ENCODE assay signal across 9 cellular contexts in the genomic region with DNA sequence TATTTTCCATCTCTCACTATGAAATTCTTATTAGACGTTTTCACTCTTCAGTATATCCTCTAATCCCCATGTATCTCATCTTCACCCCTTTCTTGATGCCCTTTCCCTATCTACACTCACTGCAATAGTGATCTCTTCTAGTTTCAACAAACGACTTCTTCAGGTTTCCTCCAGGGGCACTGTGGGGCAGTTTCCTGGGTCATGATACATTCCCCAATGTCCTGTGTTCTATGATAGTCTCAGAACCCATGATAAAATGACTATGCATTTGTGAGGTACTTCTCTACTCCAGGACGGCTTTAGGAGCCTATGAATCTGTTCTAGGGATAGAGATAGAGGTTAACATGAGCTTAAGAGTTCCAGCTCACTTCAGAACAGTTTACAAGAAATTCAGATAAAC.
A peak's percentile ranks its signal among the peaks of the same experiment; 100 is the strongest.
DNase-seq lines count a peak whose midpoint lies in the region; ATAC-seq and TF ChIP-seq lines count a peak whose summit lies in the region.
"Had no signal": no experiment of that assay in that cellular context is flagged by ENCODE, and none has a peak within 500 bp of the region (broad histone marks: within the 10 kb centered on the region; RNA-seq: fewer than 3 reads in every experiment).

No MANE protein-coding gene starts in this region.

- no peak overlapping the region for H3K4me2 ChIP-seq in GM23338

- peak; percentile 30 for TF ChIP-seq CTCF in CD8-positive, alpha-beta T cell (IDR thresholded peaks at IDR 0.05)
- peak; percentile 66 to 70 for TF ChIP-seq CTCF in GM23338 (conservative IDR thresholded peaks at IDR 0.05; ENCODE audit: low read depth in 2 of 2)
- TF ChIP-seq CTCF in fibroblast of the aortic adventitia (IDR thresholded peaks at IDR 0.05; ENCODE audit: insufficient read depth, low read length), result peak; percentile 49
- peak in 1 of 6 experiments; percentile 47 for TF ChIP-seq CTCF in esophagus squamous epithelium (IDR thresholded peaks at IDR 0.05)

- H3K4me3 ChIP-seq in CD8-positive, alpha-beta T cell (ENCODE audit: low read depth, low read length), result no peak overlapping the region
- H3K4me3 ChIP-seq in GM23338 (no peak overlapping the region), fibroblast of the aortic adventitia (ENCODE audit: low read depth, low read length) (no peak overlapping the region), esophagus squamous epithelium (no peak overlapping the region)

- H4K20me1 ChIP-seq in GM23338 (replicated peaks; ENCODE audit: insufficient read depth), result no peaks in the 10 kb centered on the region; the same call in 1 of the 2 replicates

- no peaks in the 10 kb centered on the region for H3K4me1 Mint-ChIP-seq in CD8-positive, alpha-beta T cell (ENCODE audit: low read depth)
- H3K4me1 Mint-ChIP-seq in GM23338, result peaks cover 3% of the 10 kb centered on the region; the same call in 2 of the 3 replicates

- no peak for TF ChIP-seq POLR2A in esophagus squamous epithelium (IDR thresholded peaks at IDR 0.05)

- H3K4me1 ChIP-seq in CD8-positive, alpha-beta T cell (ENCODE audit: insufficient read depth, low read length), result no peaks in the 10 kb centered on the region
- H3K4me1 ChIP-seq in GM23338 (ENCODE audit: insufficient read depth) (no peaks in the 10 kb centered on the region), esophagus squamous epithelium (peaks cover 0 to 12% (median 2%) of the 10 kb centered on the region in 3 donors)

- no peaks in the 10 kb centered on the region for H3K9me3 Mint-ChIP-seq in CD8-positive, alpha-beta T cell
- H3K9me3 Mint-ChIP-seq in GM23338, result no peaks in the 10 kb centered on the region

- no peaks in the 10 kb centered on the region for H3K27me3 ChIP-seq in CD8-positive, alpha-beta T cell (ENCODE audit: insufficient read depth, low read length)
- no peaks in the 10 kb centered on the region for H3K27me3 ChIP-seq in GM23338 (ENCODE audit: insufficient read depth)
- no peaks in the 10 kb centered on the region for H3K27me3 ChIP-seq in esophagus squamous epithelium

- POLR2A ChIA-PET in CD8-positive, alpha-beta T cell (lab: Charles Lee), result no interaction called here

- no peaks in the 10 kb centered on the region for H3K36me3 Mint-ChIP-seq in CD8-positive, alpha-beta T cell
- no peaks in the 10 kb centered on the region for H3K36me3 Mint-ChIP-seq in GM23338 (ENCODE audit: low read depth)

- H3K4me3 Mint-ChIP-seq in CD8-positive, alpha-beta T cell, result no peak overlapping the region
- H3K4me3 Mint-ChIP-seq in GM23338, result no peak overlapping the region

- no peak overlapping the region for H3K27ac Mint-ChIP-seq in CD8-positive, alpha-beta T cell
- H3K27ac Mint-ChIP-seq in GM23338, result no peak overlapping the region

- H3F3A ChIP-seq in GM23338 (replicated peaks; ENCODE audit: low read depth), result no peaks in the 10 kb centered on the region

- no peak overlapping the region for H2AFZ ChIP-seq in GM23338

- no peak for ATAC-seq in CD8-positive, alpha-beta T cell
- ATAC-seq in GM23338 (peak; percentile 97), HG03442 (IDR thresholded peaks at IDR 0.05; ENCODE audit: unreplicated experiment) (no peak)

- intact Hi-C loops in CD8-positive, alpha-beta T cell (cut with DNase I, micrococcal nuclease), result no loop called here
- intact Hi-C loops in esophagus squamous epithelium (cut with DNase I), result no loop called here

- no peak overlapping the region for H3K27ac ChIP-seq in CD8-positive, alpha-beta T cell (ENCODE audit: low read depth, low read length)
- H3K27ac ChIP-seq in GM23338 (ENCODE audit: low read depth) (no peak overlapping the region), esophagus squamous epithelium (no peak overlapping the region)
- H3K27ac ChIP-seq: epithelial cell of prostate had no signal

- CTCF ChIA-PET in CD8-positive, alpha-beta T cell (lab: Charles Lee), result interaction anchor here (1.0 kb wide), 1 partner anchor 11 kb away, joined by 3 read pairs; no protein-coding TSS in a partner anchor

- no peaks in the 10 kb centered on the region for H3K9me2 ChIP-seq in GM23338 (ENCODE audit: insufficient read depth)

- no peaks in the 10 kb centered on the region for H3K27me3 Mint-ChIP-seq in CD8-positive, alpha-beta T cell (ENCODE audit: low read depth)
- peaks cover 6% of the 10 kb centered on the region for H3K27me3 Mint-ChIP-seq in GM23338 (ENCODE audit: insufficient read depth, low read depth, poor library complexity)

- H3K9me3 ChIP-seq in CD8-positive, alpha-beta T cell (ENCODE audit: low read length), result no peaks in the 10 kb centered on the region
- no peaks in the 10 kb centered on the region for H3K9me3 ChIP-seq in esophagus squamous epithelium

- 66 to 69% methylated on average over 3 of the region's 3 CpGs for WGBS in esophagus squamous epithelium, 2 donors

- H3K36me3 ChIP-seq in CD8-positive, alpha-beta T cell (ENCODE audit: insufficient read depth, low read length), result no peaks in the 10 kb centered on the region
- no peaks in the 10 kb centered on the region for H3K36me3 ChIP-seq in GM23338 (ENCODE audit: insufficient read depth)
- H3K36me3 ChIP-seq in esophagus squamous epithelium, result no peaks in the 10 kb centered on the region

- H3K79me2 ChIP-seq in GM23338 (replicated peaks; ENCODE audit: insufficient read depth), result no peaks in the 10 kb centered on the region

- no peak for DNase-seq in CD8-positive, alpha-beta T cell
- DNase-seq in GM23338 (ENCODE audit: low spot score) (peak; percentile 73), OCI-M2 (lab: John Stamatoyannopoulos, UW; ENCODE audit: unreplicated experiment) (peak; percentile 18), fibroblast of the aortic adventitia (ENCODE audit: low read depth) (peak; percentile 28), esophagus squamous epithelium (lab: John Stamatoyannopoulos, UW) (no peak), superior temporal gyrus (ENCODE audit: extremely low spot score) (no peak), NCI-H187 treated with DMSO at 0.1 percent for 48 hours (lab: John Stamatoyannopoulos, UW) (no peak)

TF ChIP-seq in GM23338, 12 proteins besides CTCF, POLR2A, EP300 and RAD21:
- TF ChIP-seq POLR2AphosphoS5 (IDR thresholded peaks at IDR 0.05; ENCODE audit: low read depth), result no peak
- no peak for TF ChIP-seq ZNF114 (CRISPR knock-in tag; IDR thresholded peaks at IDR 0.05)
- TF ChIP-seq STAT1 (IDR thresholded peaks at IDR 0.05; ENCODE audit: unreplicated experiment), result no peak
- no peak for TF ChIP-seq NANOG (IDR thresholded peaks at IDR 0.05; ENCODE audit: borderline replicate concordance)
- TF ChIP-seq, protein P1, sequence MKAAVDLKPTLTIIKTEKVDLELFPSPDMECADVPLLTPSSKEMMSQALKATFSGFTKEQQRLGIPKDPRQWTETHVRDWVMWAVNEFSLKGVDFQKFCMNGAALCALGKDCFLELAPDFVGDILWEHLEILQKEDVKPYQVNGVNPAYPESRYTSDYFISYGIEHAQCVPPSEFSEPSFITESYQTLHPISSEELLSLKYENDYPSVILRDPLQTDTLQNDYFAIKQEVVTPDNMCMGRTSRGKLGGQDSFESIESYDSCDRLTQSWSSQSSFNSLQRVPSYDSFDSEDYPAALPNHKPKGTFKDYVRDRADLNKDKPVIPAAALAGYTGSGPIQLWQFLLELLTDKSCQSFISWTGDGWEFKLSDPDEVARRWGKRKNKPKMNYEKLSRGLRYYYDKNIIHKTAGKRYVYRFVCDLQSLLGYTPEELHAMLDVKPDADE (IDR thresholded peaks at IDR 0.05), result no peak
- no peak for TF ChIP-seq REST (IDR thresholded peaks at IDR 0.05; ENCODE audit: unreplicated experiment)
- TF ChIP-seq EZH2 (IDR thresholded peaks at IDR 0.05; ENCODE audit: low read depth, unreplicated experiment), result no peak
- no peak for TF ChIP-seq CREB1 (CRISPR knock-in tag; IDR thresholded peaks at IDR 0.05; ENCODE audit: low read depth)

Comparison
In these comparisons a context has a peak if more than half of its experiments do, and no peak if none do; other contexts are left out.
1. DNase-seq: peak in GM23338 (single experiment), OCI-M2 (single experiment) and fibroblast of the aortic adventitia (single experiment); none in CD8-positive, alpha-beta T cell (0 of 7), esophagus squamous epithelium (single experiment), superior temporal gyrus (single experiment) and NCI-H187 treated with DMSO at 0.1 percent for 48 hours (single experiment).